20 cellular contexts compared by ENCODE assay signal in genomic region chr1:68361511-68361910, GRCh38.
"Had no signal": no experiment of that assay in that cellular context is flagged by ENCODE, and none has a peak within 500 bp of the region (broad histone marks: within the 10 kb centered on the region; RNA-seq: fewer than 3 reads in every experiment).

No MANE protein-coding gene starts in this region.

- H3K27me3 ChIP-seq: adrenal gland, brain microvascular endothelial cell, neutrophil, right atrium auricular region, tibial artery, uterus had no signal

- DNase-seq: activated CD4-positive, alpha-beta T cell treated with anti-CD3 and anti-CD28 coated beads for 4 hours; activated CD8-positive, alpha-beta memory T cell treated with anti-CD3 and anti-CD28 coated beads, Interleukin-2, amount 50 U/mL, for 4 hours; activated CD8-positive, alpha-beta T cell treated with anti-CD3 and anti-CD28 coated beads, Interleukin-2, amount 10 ng/mL, durations not matched to agents 7 days and 5 days; activated effector memory CD4-positive, alpha-beta T cell treated with anti-CD3 and anti-CD28 coated beads, Interleukin-2, amount 50 U/mL, for 16 hours; activated T-cell treated with anti-CD3 and anti-CD28 coated beads, Interleukin-2, amount 50 U/mL, for 48 hours; adrenal gland; brain microvascular endothelial cell; cortex of kidney; effector CD8-positive, alpha-beta T cell; naive thymus-derived CD8-positive, alpha-beta T cell; small intestine; stimulated activated CD4-positive, alpha-beta T cell treated with anti-CD3 and anti-CD28 coated beads, Interleukin-4, amount 100 ng/mL, for 24 hours; stimulated activated naive CD4-positive, alpha-beta T cell; T-cell; T1000; tibial artery; uterus; WERI-Rb-1 had no signal

- ATAC-seq: activated CD8-positive, alpha-beta T cell treated with anti-CD3 and anti-CD28 coated beads, Interleukin-2, amount 10 ng/mL, durations not matched to agents 7 days and 5 days; naive thymus-derived CD8-positive, alpha-beta T cell; T-cell had no signal

- H3K27ac ChIP-seq: adrenal gland, brain microvascular endothelial cell, neutrophil, right atrium auricular region, tibial artery, uterus, WERI-Rb-1 had no signal

- H3K9me3 ChIP-seq: adrenal gland, neutrophil, right atrium auricular region, tibial artery, uterus had no signal

- H3K4me3 ChIP-seq: adrenal gland, right atrium auricular region, tibial artery, uterus had no signal

- H3K36me3 ChIP-seq: adrenal gland, brain microvascular endothelial cell, neutrophil, right atrium auricular region, tibial artery, uterus, WERI-Rb-1 had no signal
